ENCODE assay signal across 6 cellular contexts in the genomic region with DNA sequence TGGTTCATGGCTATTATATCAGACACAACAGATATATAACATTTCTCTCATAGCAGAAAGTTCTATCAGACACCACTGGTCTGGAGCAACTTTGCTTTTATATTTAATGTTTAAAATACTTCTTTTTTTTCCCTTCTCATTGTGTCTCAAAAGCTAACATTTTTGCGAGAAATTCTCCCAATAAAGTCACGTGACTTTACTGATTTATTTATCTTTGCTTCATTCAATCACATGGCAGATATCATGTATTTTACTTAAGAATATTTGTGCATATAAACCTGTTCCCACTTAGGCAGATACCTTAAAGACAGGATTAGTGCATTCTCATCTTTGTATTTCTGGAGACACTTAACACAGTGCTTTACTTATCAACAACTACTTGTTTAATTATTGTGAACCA.
"Had no signal": no experiment of that assay in that cellular context is flagged by ENCODE, and none has a peak within 500 bp of the region (broad histone marks: within the 10 kb centered on the region; RNA-seq: fewer than 3 reads in every experiment).

No MANE protein-coding gene starts in this region.

- H3K27ac ChIP-seq: HL-60, KMS-11 had no signal

- H3K4me2 ChIP-seq: KMS-11 had no signal

- DNase-seq: IMR-90, KBM-7, KG1 had no signal

- H3K9ac ChIP-seq: KMS-11 had no signal

- FAIRE-seq: HTR-8/SVneo had no signal
